20 cellular contexts compared by ENCODE assay signal in genomic region chr1:21687081-21687529, GRCh38. TPM values are rescaled to one million over a fixed set of nuclear protein-coding genes. Genes with fewer than 3 reads are reported as not detected.
"Had no signal": no experiment of that assay in that cellular context is flagged by ENCODE, and none has a peak within 500 bp of the region (broad histone marks: within the 10 kb centered on the region; RNA-seq: fewer than 3 reads in every experiment).

No MANE protein-coding gene starts in this region.

- H3K4me3 Mint-ChIP-seq: activated CD4-positive, alpha-beta T cell treated with anti-CD3 and anti-CD28 coated beads, Interleukin-2, amount 10 ng/mL, durations not matched to agents 24 days and 14 days; dendritic cell treated with granulocyte-macrophage colony-stimulating factor and Interleukin-4, amounts not matched to agents 40 ng/mL and 50 ng/mL, for 4 days; naive B cell; neural crest cell had no signal

- H3K27ac ChIP-seq: adrenal gland, tibial artery had no signal

- H3K27me3 Mint-ChIP-seq: activated CD4-positive, alpha-beta T cell treated with anti-CD3 and anti-CD28 coated beads, Interleukin-2, amount 10 ng/mL, durations not matched to agents 24 days and 14 days; dendritic cell treated with granulocyte-macrophage colony-stimulating factor and Interleukin-4, amounts not matched to agents 40 ng/mL and 50 ng/mL, for 4 days; naive B cell; progenitor cell of endocrine pancreas had no signal

- H3K4me1 ChIP-seq: adrenal gland, tibial artery had no signal

- ATAC-seq: left cardiac atrium, mucosa of descending colon had no signal

- H3K4me3 ChIP-seq: adrenal gland, mucosa of descending colon, tibial artery had no signal

- H3K9me3 ChIP-seq: adrenal gland, mucosa of descending colon, tibial artery had no signal

- H3K9me3 Mint-ChIP-seq: activated CD4-positive, alpha-beta T cell treated with anti-CD3 and anti-CD28 coated beads, Interleukin-2, amount 10 ng/mL, durations not matched to agents 24 days and 14 days; activated naive CD4-positive, alpha-beta T cell treated with anti-CD3 and anti-CD28 coated beads, Interleukin-2, amount 50 U/mL, for 72 hours; dendritic cell treated with granulocyte-macrophage colony-stimulating factor and Interleukin-4, amounts not matched to agents 40 ng/mL and 50 ng/mL, for 4 days; naive B cell had no signal

- H3K27ac Mint-ChIP-seq: activated CD4-positive, alpha-beta T cell treated with anti-CD3 and anti-CD28 coated beads, Interleukin-2, amount 10 ng/mL, durations not matched to agents 24 days and 14 days; dendritic cell treated with granulocyte-macrophage colony-stimulating factor and Interleukin-4, amounts not matched to agents 40 ng/mL and 50 ng/mL, for 4 days; progenitor cell of endocrine pancreas had no signal

- DNase-seq: activated CD4-positive, alpha-beta T cell treated with anti-CD3 and anti-CD28 coated beads, Interleukin-2, amount 10 ng/mL, durations not matched to agents 24 days and 14 days; activated CD4-positive, CD25-positive, alpha-beta regulatory T cell; activated CD8-positive, alpha-beta memory T cell treated with anti-CD3 and anti-CD28 coated beads, Interleukin-2, amount 50 U/mL, for 48 hours; adrenal gland; effector CD8-positive, alpha-beta T cell; left cardiac atrium; mesenchymal stem cell; mucosa of descending colon; naive B cell; stimulated activated CD4-positive, alpha-beta T cell treated with anti-CD3 and anti-CD28 coated beads, Interleukin-12 subunit alpha, Interleukin-12 subunit beta, amount 100 ng/mL, for 4 hours; stimulated activated CD4-positive, alpha-beta T cell treated with anti-CD3 and anti-CD28 coated beads, Interleukin-1b, Interleukin-23, amount 100 ng/mL, for 48 hours; stimulated activated CD8-positive, alpha-beta memory T cell treated with anti-CD3 and anti-CD28 coated beads, Interleukin-4, amount 100 ng/mL, for 48 hours; stimulated activated naive CD4-positive, alpha-beta T cell treated with Interleukin-2 at 50 U/mL for 16 hours; T-helper 2 cell; tibial artery had no signal

- H3K4me1 Mint-ChIP-seq: naive B cell, neural crest cell had no signal

- H3K27me3 ChIP-seq: adrenal gland, tibial artery had no signal

RNA-seq across cellular contexts. Expression of gene RAP1GAP, which starts 17.9 kb away (rescaled TPM):
- total RNA-seq: glomerular endothelial cell had no signal
